Comparison of ENCODE assay signal across 9 cellular contexts in the genomic region with DNA sequence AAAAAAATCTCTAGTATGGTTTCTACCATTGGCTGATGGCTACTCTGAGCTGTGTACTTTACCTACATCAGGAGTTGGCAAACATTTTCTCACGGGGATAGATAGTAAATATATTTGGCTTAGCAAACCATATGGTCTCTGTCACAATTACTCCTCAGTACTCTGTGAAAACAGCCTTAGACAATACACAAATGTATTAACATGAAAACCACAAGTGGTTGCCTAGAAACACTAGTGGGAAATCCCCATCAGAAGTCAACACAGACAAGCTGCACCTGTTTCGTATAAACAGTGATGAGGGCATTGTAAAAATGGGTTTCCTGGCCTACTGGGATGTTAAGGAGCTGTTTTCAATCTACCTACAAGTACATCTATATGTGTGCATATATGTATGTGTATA.
A peak's percentile ranks its signal among the peaks of the same experiment; 100 is the strongest.
DNase-seq lines count a peak whose midpoint lies in the region; ATAC-seq and TF ChIP-seq lines count a peak whose summit lies in the region.
"Had no signal": no experiment of that assay in that cellular context is flagged by ENCODE, and none has a peak within 500 bp of the region (broad histone marks: within the 10 kb centered on the region; RNA-seq: fewer than 3 reads in every experiment).

No MANE protein-coding gene starts in this region.

- POLR2A ChIA-PET in MCF 10A (lab: Yijun Ruan, JAX): no interaction called here

- H3K27me3 Mint-ChIP-seq in nephron (ENCODE audit: low read depth) (no peaks in the 10 kb centered on the region), MCF 10A (ENCODE audit: insufficient read depth, unreplicated experiment) (no peaks in the 10 kb centered on the region)

- no peaks in the 10 kb centered on the region for H3K36me3 Mint-ChIP-seq in nephron (ENCODE audit: low read depth)
- no peaks in the 10 kb centered on the region for H3K36me3 Mint-ChIP-seq in MCF 10A (ENCODE audit: insufficient read depth, unreplicated experiment)

- no TSS peak for BruUV-seq in MCF 10A (replicated peaks; lab: Mats Ljungman, UMichigan)

- intact Hi-C loops in MCF 10A (cut with micrococcal nuclease): no loop called here

- TF ChIP-seq CTCF in nephron (IDR thresholded peaks at IDR 0.05; ENCODE audit: unreplicated experiment in 3 of 3) (no peak), MCF 10A (IDR thresholded peaks at IDR 0.05; ENCODE audit: unreplicated experiment) (no peak)

- H3K9me3 Mint-ChIP-seq in nephron: no peaks in the 10 kb centered on the region
- no peaks in the 10 kb centered on the region for H3K9me3 Mint-ChIP-seq in MCF 10A (ENCODE audit: unreplicated experiment)

- DNase-seq in NCI-H1694 treated with DMSO at 0.1 percent for 48 hours (lab: John Stamatoyannopoulos, UW): peak; percentile 11
- DNase-seq in NCI-H1694 (lab: John Stamatoyannopoulos, UW): no peak
- DNase-seq in NCI-H748 (lab: John Stamatoyannopoulos, UW; ENCODE audit: unreplicated experiment): peak; percentile 99
- no peak for DNase-seq in ecto neural progenitor cell (ENCODE audit: low spot score)
- no peak for DNase-seq in MV-4-11 (lab: John Stamatoyannopoulos, UW)
- DNase-seq in MCF 10A (ENCODE audit: unreplicated experiment): no peak

- peaks cover 17% of the 10 kb centered on the region for H3K4me1 Mint-ChIP-seq in nephron
- no peaks in the 10 kb centered on the region for H3K4me1 Mint-ChIP-seq in MCF 10A (ENCODE audit: insufficient read depth, unreplicated experiment)

- H3K27ac Mint-ChIP-seq in nephron: peak overlapping the region in 2 of 3 experiments; percentile 19 to 73
- H3K27ac Mint-ChIP-seq in MCF 10A (ENCODE audit: low read depth, unreplicated experiment): no peak overlapping the region

- CTCF ChIA-PET in MCF 10A (lab: Yijun Ruan, JAX): interaction anchor here (0.9 kb wide), 1 partner anchor 179 kb away, joined by 3 read pairs; no protein-coding TSS in a partner anchor

- H3K4me3 Mint-ChIP-seq in nephron: no peak overlapping the region
- no peak overlapping the region for H3K4me3 Mint-ChIP-seq in MCF 10A (ENCODE audit: unreplicated experiment)

- peak; percentile 100 for ATAC-seq in HG03196 (IDR thresholded peaks at IDR 0.05; ENCODE audit: unreplicated experiment)
- ATAC-seq: A549 had no signal

Comparison
In these comparisons a context has a peak if more than half of its experiments do, and no peak if none do; other contexts are left out.
1. DNase-seq: peak in NCI-H1694 treated with DMSO at 0.1 percent for 48 hours (single experiment) and NCI-H748 (single experiment); none in NCI-H1694 (single experiment), ecto neural progenitor cell (single experiment), MV-4-11 (single experiment) and MCF 10A (single experiment).